In genomic region chr4:26051278-26051677, GRCh38 we compare ENCODE assay signal across 17 cellular contexts.
DNase-seq lines count a peak whose midpoint lies in the region; ATAC-seq lines count a peak whose summit lies in the region.
"Had no signal": no experiment of that assay in that cellular context is flagged by ENCODE, and none has a peak within 500 bp of the region (broad histone marks: within the 10 kb centered on the region; RNA-seq: fewer than 3 reads in every experiment).

No MANE protein-coding gene starts in this region.

- no peaks in the 10 kb centered on the region for H3K27me3 ChIP-seq in effector memory CD4-positive, alpha-beta T cell (replicated peaks; ENCODE audit: control insufficient read depth, insufficient read depth, low read length, poor library complexity, severe bottlenecking)
- H3K27me3 ChIP-seq: SJSA1 had no signal

- ATAC-seq in left ventricle myocardium superior = no peak
- ATAC-seq: K562 had no signal

- no peaks in the 10 kb centered on the region for H3K9me3 Mint-ChIP-seq in dendritic cell treated with granulocyte-macrophage colony-stimulating factor and Interleukin-4, amounts not matched to agents 40 ng/mL and 50 ng/mL, for 4 days
- H3K9me3 Mint-ChIP-seq: CD4-positive, alpha-beta T cell had no signal

- no peaks in the 10 kb centered on the region for H3K36me3 ChIP-seq in effector memory CD4-positive, alpha-beta T cell (ENCODE audit: control insufficient read depth, insufficient read depth, low read length)
- H3K36me3 ChIP-seq: SJSA1 had no signal

- no peak overlapping the region for H3K4me3 ChIP-seq in effector memory CD4-positive, alpha-beta T cell (ENCODE audit: insufficient read depth, low read depth, low read length, poor library complexity, severe bottlenecking)
- H3K4me3 ChIP-seq: K562, SJSA1 had no signal

- intact Hi-C loops in dendritic cell treated with granulocyte-macrophage colony-stimulating factor and Interleukin-4, amounts not matched to agents 40 ng/mL and 50 ng/mL, for 4 days (cut with micrococcal nuclease) = loop anchor here (2.0 kb wide), 1 partner anchor 24 kb away; no protein-coding TSS in a partner anchor
- intact Hi-C loops in left ventricle myocardium superior (cut with micrococcal nuclease) = no loop called here

- peak overlapping the region; percentile 44 for H3K27ac Mint-ChIP-seq in dendritic cell treated with granulocyte-macrophage colony-stimulating factor and Interleukin-4, amounts not matched to agents 40 ng/mL and 50 ng/mL, for 4 days
- H3K27ac Mint-ChIP-seq: B cell; CD4-positive, alpha-beta T cell had no signal

- no peak overlapping the region for H3K27ac ChIP-seq in effector memory CD4-positive, alpha-beta T cell (ENCODE audit: insufficient read depth, low read length, poor library complexity, severe bottlenecking)
- H3K27ac ChIP-seq: SJSA1 had no signal

- H3K4me1 Mint-ChIP-seq in dendritic cell treated with granulocyte-macrophage colony-stimulating factor and Interleukin-4, amounts not matched to agents 40 ng/mL and 50 ng/mL, for 4 days (ENCODE audit: low read depth) = peaks cover 78% of the 10 kb centered on the region

- H3K4me1 ChIP-seq in effector memory CD4-positive, alpha-beta T cell (ENCODE audit: control insufficient read depth, insufficient read depth, low read length, poor library complexity, severe bottlenecking) = no peaks in the 10 kb centered on the region

- no peaks in the 10 kb centered on the region for H3K9me3 ChIP-seq in effector memory CD4-positive, alpha-beta T cell (ENCODE audit: control insufficient read depth, low read length)
- H3K9me3 ChIP-seq: Caco-2, SJSA1 had no signal

- peaks cover 2% of the 10 kb centered on the region for H3K27me3 Mint-ChIP-seq in dendritic cell treated with granulocyte-macrophage colony-stimulating factor and Interleukin-4, amounts not matched to agents 40 ng/mL and 50 ng/mL, for 4 days

- H3K4me3 Mint-ChIP-seq in dendritic cell treated with granulocyte-macrophage colony-stimulating factor and Interleukin-4, amounts not matched to agents 40 ng/mL and 50 ng/mL, for 4 days = no peak overlapping the region
- H3K4me3 Mint-ChIP-seq: B cell; CD4-positive, alpha-beta T cell had no signal

- peak; percentile 30 for DNase-seq in NCI-H1092 treated with DMSO at 0.1 percent for 48 hours (lab: John Stamatoyannopoulos, UW)
- DNase-seq in NCI-H1092 (lab: John Stamatoyannopoulos, UW) = no peak
- peak; percentile 26 for DNase-seq in retina
- DNase-seq in effector memory CD4-positive, alpha-beta T cell = no peak
- no peak for DNase-seq in activated T-cell treated with anti-CD3 and anti-CD28 coated beads, Interleukin-2, amount 50 U/mL, for 48 hours
- DNase-seq in activated CD4-positive, alpha-beta T cell treated with anti-CD3 and anti-CD28 coated beads for 1 hour = no peak
- DNase-seq in left ventricle myocardium superior = no peak
- DNase-seq: 8988T; Caco-2; CD4-positive, alpha-beta T cell; NCI-H1417 treated with DMSO at 0.1 percent for 48 hours; NCI-H187 treated with DMSO at 0.1 percent for 48 hours; NCI-H226 had no signal

- peaks cover 9% of the 10 kb centered on the region for H3K36me3 Mint-ChIP-seq in dendritic cell treated with granulocyte-macrophage colony-stimulating factor and Interleukin-4, amounts not matched to agents 40 ng/mL and 50 ng/mL, for 4 days (ENCODE audit: low read depth)

Comparison
In these comparisons a context has a peak if more than half of its experiments do, and no peak if none do; other contexts are left out.
1. DNase-seq: peak in NCI-H1092 treated with DMSO at 0.1 percent for 48 hours (single experiment) and retina (single experiment); none in NCI-H1092 (single experiment), effector memory CD4-positive, alpha-beta T cell (0 of 3), activated T-cell treated with anti-CD3 and anti-CD28 coated beads, Interleukin-2, amount 50 U/mL, for 48 hours (0 of 2), activated CD4-positive, alpha-beta T cell treated with anti-CD3 and anti-CD28 coated beads for 1 hour (single experiment) and left ventricle myocardium superior (single experiment).